In genomic region chr5:152514827-152515397, GRCh38 we compare ENCODE assay signal across 8 cellular contexts.
DNase-seq lines count a peak whose midpoint lies in the region; ATAC-seq and TF ChIP-seq lines count a peak whose summit lies in the region.

No MANE protein-coding gene starts in this region.

- no peak for ATAC-seq in activated CD8-positive, alpha-beta T cell treated with anti-CD3 and anti-CD28 coated beads for 36 hours
- ATAC-seq in activated CD8-positive, alpha-beta T cell treated with anti-CD3 and anti-CD28 coated beads, Interleukin-2, amount 10 ng/mL, durations not matched to agents 7 days and 5 days, result no peak
- ATAC-seq in body of pancreas (no peak), HG03432 (IDR thresholded peaks at IDR 0.05; ENCODE audit: unreplicated experiment) (no peak)

- no peak for TF ChIP-seq POLR2A in body of pancreas (IDR thresholded peaks at IDR 0.05)

- H3K27me3 ChIP-seq in body of pancreas, result no peaks in the 10 kb centered on the region
- H3K27me3 ChIP-seq in effector memory CD4-positive, alpha-beta T cell (replicated peaks; ENCODE audit: control insufficient read depth, insufficient read depth, low read length, poor library complexity, severe bottlenecking), result no peaks in the 10 kb centered on the region

- peak; percentile 35 for TF ChIP-seq CTCF in activated CD8-positive, alpha-beta T cell treated with anti-CD3 and anti-CD28 coated beads for 36 hours (IDR thresholded peaks at IDR 0.05)
- TF ChIP-seq CTCF in body of pancreas (IDR thresholded peaks at IDR 0.05) (peak in 4 of 7 experiments; percentile 22 to 36 (median 29)), neural crest cell (conservative IDR thresholded peaks at IDR 0.05) (peak; percentile 71)

- no peaks in the 10 kb centered on the region for H3K4me1 Mint-ChIP-seq in activated CD8-positive, alpha-beta T cell treated with anti-CD3 and anti-CD28 coated beads for 36 hours (ENCODE audit: low read depth)
- H3K4me1 Mint-ChIP-seq in activated CD8-positive, alpha-beta T cell treated with anti-CD3 and anti-CD28 coated beads, Interleukin-2, amount 10 ng/mL, durations not matched to agents 7 days and 5 days (ENCODE audit: low read depth), result no peaks in the 10 kb centered on the region
- peaks cover 9% of the 10 kb centered on the region for H3K4me1 Mint-ChIP-seq in neural crest cell

- no peaks in the 10 kb centered on the region for H3K4me1 ChIP-seq in body of pancreas
- H3K4me1 ChIP-seq in effector memory CD4-positive, alpha-beta T cell (ENCODE audit: control insufficient read depth, insufficient read depth, low read length, poor library complexity, severe bottlenecking), result no peaks in the 10 kb centered on the region

- H3K4me3 Mint-ChIP-seq in activated CD8-positive, alpha-beta T cell treated with anti-CD3 and anti-CD28 coated beads for 36 hours, result no peak overlapping the region
- no peak overlapping the region for H3K4me3 Mint-ChIP-seq in activated CD8-positive, alpha-beta T cell treated with anti-CD3 and anti-CD28 coated beads, Interleukin-2, amount 10 ng/mL, durations not matched to agents 7 days and 5 days
- no peak overlapping the region for H3K4me3 Mint-ChIP-seq in neural crest cell

- no peak overlapping the region for H3K27ac ChIP-seq in body of pancreas
- H3K27ac ChIP-seq in effector memory CD4-positive, alpha-beta T cell (ENCODE audit: insufficient read depth, low read length, poor library complexity, severe bottlenecking), result no peak overlapping the region

- intact Hi-C loops in activated CD8-positive, alpha-beta T cell treated with anti-CD3 and anti-CD28 coated beads for 36 hours (cut with micrococcal nuclease), result no loop called here
- intact Hi-C loops in body of pancreas (cut with DNase I), result no loop called here

- POLR2A ChIA-PET in activated CD8-positive, alpha-beta T cell treated with anti-CD3 and anti-CD28 coated beads for 36 hours (lab: Charles Lee), result no interaction called here
- POLR2A ChIA-PET in activated CD8-positive, alpha-beta T cell treated with anti-CD3 and anti-CD28 coated beads, Interleukin-2, amount 10 ng/mL, durations not matched to agents 7 days and 5 days (lab: Charles Lee), result no interaction called here

- 15 to 17% methylated on average over 2 of the region's 2 CpGs for WGBS in body of pancreas, 2 donors

- CTCF ChIA-PET in activated CD8-positive, alpha-beta T cell treated with anti-CD3 and anti-CD28 coated beads for 36 hours (lab: Charles Lee), result interaction anchor here (0.7 to 1.4 kb wide), 4 partner anchors 8 to 222 kb away, joined by 3 to 4 read pairs (median 4); no protein-coding TSS in a partner anchor
- CTCF ChIA-PET in activated CD8-positive, alpha-beta T cell treated with anti-CD3 and anti-CD28 coated beads, Interleukin-2, amount 10 ng/mL, durations not matched to agents 7 days and 5 days (lab: Charles Lee), result interaction anchor here (1.0 to 2.1 kb wide), 8 partner anchors 9 to 689 kb away, joined by 3 to 9 read pairs (median 5); no protein-coding TSS in a partner anchor

- H3K4me3 ChIP-seq in body of pancreas, result no peak overlapping the region
- no peak overlapping the region for H3K4me3 ChIP-seq in effector memory CD4-positive, alpha-beta T cell (ENCODE audit: insufficient read depth, low read depth, low read length, poor library complexity, severe bottlenecking)

- no peaks in the 10 kb centered on the region for H3K27me3 Mint-ChIP-seq in activated CD8-positive, alpha-beta T cell treated with anti-CD3 and anti-CD28 coated beads for 36 hours
- H3K27me3 Mint-ChIP-seq in activated CD8-positive, alpha-beta T cell treated with anti-CD3 and anti-CD28 coated beads, Interleukin-2, amount 10 ng/mL, durations not matched to agents 7 days and 5 days (ENCODE audit: low read depth), result peaks cover 15% of the 10 kb centered on the region
- H3K27me3 Mint-ChIP-seq in neural crest cell (ENCODE audit: low read depth), result peaks cover 21% of the 10 kb centered on the region

- no peak for DNase-seq in activated CD8-positive, alpha-beta T cell treated with anti-CD3 and anti-CD28 coated beads for 36 hours
- DNase-seq in activated CD8-positive, alpha-beta T cell treated with anti-CD3 and anti-CD28 coated beads, Interleukin-2, amount 10 ng/mL, durations not matched to agents 7 days and 5 days, result no peak
- DNase-seq in NCI-H1694 (lab: John Stamatoyannopoulos, UW) (peak; percentile 55), body of pancreas (no peak), neural crest cell (ENCODE audit: low read depth, low spot score) (no peak), activated gamma-delta T cell (lab: John Stamatoyannopoulos, UW) (no peak)
- no peak for DNase-seq in effector memory CD4-positive, alpha-beta T cell

- no peak overlapping the region for H3K27ac Mint-ChIP-seq in activated CD8-positive, alpha-beta T cell treated with anti-CD3 and anti-CD28 coated beads for 36 hours
- no peak overlapping the region for H3K27ac Mint-ChIP-seq in activated CD8-positive, alpha-beta T cell treated with anti-CD3 and anti-CD28 coated beads, Interleukin-2, amount 10 ng/mL, durations not matched to agents 7 days and 5 days
- no peak overlapping the region for H3K27ac Mint-ChIP-seq in neural crest cell (ENCODE audit: unreplicated experiment)

- no peaks in the 10 kb centered on the region for H3K9me3 ChIP-seq in body of pancreas
- H3K9me3 ChIP-seq in effector memory CD4-positive, alpha-beta T cell (ENCODE audit: control insufficient read depth, low read length), result no peaks in the 10 kb centered on the region

- no peaks in the 10 kb centered on the region for H3K36me3 Mint-ChIP-seq in activated CD8-positive, alpha-beta T cell treated with anti-CD3 and anti-CD28 coated beads for 36 hours (ENCODE audit: low read depth)
- no peaks in the 10 kb centered on the region for H3K36me3 Mint-ChIP-seq in activated CD8-positive, alpha-beta T cell treated with anti-CD3 and anti-CD28 coated beads, Interleukin-2, amount 10 ng/mL, durations not matched to agents 7 days and 5 days (ENCODE audit: low read depth)
- H3K36me3 Mint-ChIP-seq in neural crest cell (ENCODE audit: low read depth), result no peaks in the 10 kb centered on the region

- no peaks in the 10 kb centered on the region for H3K9me3 Mint-ChIP-seq in activated CD8-positive, alpha-beta T cell treated with anti-CD3 and anti-CD28 coated beads for 36 hours
- no peaks in the 10 kb centered on the region for H3K9me3 Mint-ChIP-seq in activated CD8-positive, alpha-beta T cell treated with anti-CD3 and anti-CD28 coated beads, Interleukin-2, amount 10 ng/mL, durations not matched to agents 7 days and 5 days (ENCODE audit: insufficient read depth)
- peaks cover 2% of the 10 kb centered on the region for H3K9me3 Mint-ChIP-seq in neural crest cell

- no peaks in the 10 kb centered on the region for H3K36me3 ChIP-seq in body of pancreas (replicated peaks in 1 of 2; ENCODE audit: insufficient read depth in 1 of 2, low read depth in 2 of 2)
- no peaks in the 10 kb centered on the region for H3K36me3 ChIP-seq in effector memory CD4-positive, alpha-beta T cell (ENCODE audit: control insufficient read depth, insufficient read depth, low read length)
